ENCODE assay signal across 1 cellular context in genomic region chr7:1247527-1248041, GRCh38.
TF ChIP-seq lines count a peak whose summit lies in the region.

No MANE protein-coding gene starts in this region.

TF ChIP-seq in GM23338, 12 proteins besides CTCF, POLR2A, EP300 and RAD21 (continued from another document):
- no peak for TF ChIP-seq NANOG (IDR thresholded peaks at IDR 0.05; ENCODE audit: borderline replicate concordance)
